In the genomic region with DNA sequence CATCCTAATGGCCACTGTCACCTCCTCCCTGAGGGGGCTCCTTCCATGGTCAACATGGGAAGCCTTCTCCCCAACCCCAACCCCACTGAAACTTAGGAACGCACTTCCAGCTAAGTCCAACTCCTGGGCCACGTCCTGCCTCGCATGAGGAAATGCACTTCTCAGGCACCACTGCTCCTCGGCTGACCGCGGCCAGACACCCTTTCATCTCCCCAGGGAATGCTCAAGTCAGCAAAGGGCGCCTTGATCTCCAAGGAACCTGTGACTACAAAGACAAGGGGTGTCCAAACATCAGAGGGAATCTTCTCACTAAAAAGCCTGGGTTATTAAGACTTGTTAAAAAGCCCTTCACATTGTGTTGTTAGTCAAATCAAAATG, we compare ENCODE assay signal across 28 cellular contexts.
DNase-seq lines count a peak whose midpoint lies in the region; ATAC-seq, FAIRE-seq and TF ChIP-seq lines count a peak whose summit lies in the region.
"Had no signal": no experiment of that assay in that cellular context is flagged by ENCODE, and none has a peak within 500 bp of the region (broad histone marks: within the 10 kb centered on the region; RNA-seq: fewer than 3 reads in every experiment).

No MANE protein-coding gene starts in this region.

- H3K9me3 ChIP-seq in BLaER1 = no peaks in the 10 kb centered on the region
- no peaks in the 10 kb centered on the region for H3K9me3 ChIP-seq in IMR-90 (ENCODE audit: control insufficient read depth, insufficient read depth, low read length)
- no peaks in the 10 kb centered on the region for H3K9me3 ChIP-seq in mesodermal cell (ENCODE audit: control insufficient read depth, low read length)
- H3K9me3 ChIP-seq in CD4-positive, alpha-beta T cell (ENCODE audit: control insufficient read depth, low read length) = no peaks in the 10 kb centered on the region
- H3K9me3 ChIP-seq: BE2C, SK-N-SH had no signal

- H3K9me1 ChIP-seq in IMR-90 (ENCODE audit: insufficient read depth, low read length) = peaks cover 3% of the 10 kb centered on the region; the same call in 1 of the 2 replicates

- H3K9ac ChIP-seq in BLaER1 (no peak overlapping the region), IMR-90 (ENCODE audit: low read depth, low read length) (no peak overlapping the region)
- H3K9ac ChIP-seq: SK-N-SH had no signal

- H2AK9ac ChIP-seq in IMR-90 (replicated peaks; ENCODE audit: low read depth, low read length, poor library complexity) = peak overlapping the region; percentile 73

- no peaks in the 10 kb centered on the region for H3K4me1 Mint-ChIP-seq in CD4-positive, alpha-beta T cell (ENCODE audit: low read depth)
- H3K4me1 Mint-ChIP-seq: CD4-positive, CD25-positive, alpha-beta regulatory T cell had no signal

- no peak for TF ChIP-seq CTCF in IMR-90 (conservative IDR thresholded peaks at IDR 0.05; ENCODE audit: low read depth, low read length)
- TF ChIP-seq CTCF in CD4-positive, alpha-beta T cell (IDR thresholded peaks at IDR 0.05) = no peak

- TF ChIP-seq RAD21 in IMR-90 (IDR thresholded peaks at IDR 0.05; ENCODE audit: low read length) = no peak

- H3K4me1 ChIP-seq in BLaER1 = peaks cover 47% of the 10 kb centered on the region
- H3K4me1 ChIP-seq in IMR-90 (ENCODE audit: control insufficient read depth, insufficient read depth, low read length) = no peaks in the 10 kb centered on the region
- H3K4me1 ChIP-seq in mesodermal cell (ENCODE audit: control insufficient read depth, insufficient read depth, low read length, poor library complexity, severe bottlenecking) = peaks cover 14% of the 10 kb centered on the region
- H3K4me1 ChIP-seq: BE2C had no signal

- H3K4ac ChIP-seq in IMR-90 (ENCODE audit: low read depth, low read length) = no peak overlapping the region

- H4K20me1 ChIP-seq in BLaER1 (no peaks in the 10 kb centered on the region), IMR-90 (ENCODE audit: insufficient read depth, low read length) (no peaks in the 10 kb centered on the region)

- POLR2A ChIA-PET in IMR-90 (lab: Charles Lee; ENCODE audit: unreplicated experiment) = no interaction called here
- POLR2A ChIA-PET in CD4-positive, alpha-beta T cell (lab: Charles Lee) = no interaction called here

- no peaks in the 10 kb centered on the region for H3K36me3 Mint-ChIP-seq in CD4-positive, alpha-beta T cell (ENCODE audit: low read depth)
- H3K36me3 Mint-ChIP-seq: CD4-positive, CD25-positive, alpha-beta regulatory T cell had no signal

- no peak for TF ChIP-seq POLR2A in IMR-90 (IDR thresholded peaks at IDR 0.05; ENCODE audit: low read depth, low read length)

- H3K27me3 ChIP-seq in BLaER1 (no peaks in the 10 kb centered on the region), IMR-90 (ENCODE audit: control insufficient read depth, insufficient read depth, low read length) (peaks cover 9% of the 10 kb centered on the region)
- no peaks in the 10 kb centered on the region for H3K27me3 ChIP-seq in CD4-positive, alpha-beta T cell (ENCODE audit: control insufficient read depth, insufficient read depth, low read length)
- H3K27me3 ChIP-seq: BE2C had no signal

- H3K27me3 Mint-ChIP-seq in CD4-positive, alpha-beta T cell = peaks cover 10% of the 10 kb centered on the region

- no peak overlapping the region for H3K56ac ChIP-seq in IMR-90 (ENCODE audit: extremely low read depth, insufficient read depth, low read length)

- H2AFZ ChIP-seq in IMR-90 (replicated peaks; ENCODE audit: low read length, poor library complexity) = peak overlapping the region; percentile 5

- H3K9me3 Mint-ChIP-seq in CD4-positive, alpha-beta T cell = no peaks in the 10 kb centered on the region
- H3K9me3 Mint-ChIP-seq: CD4-positive, CD25-positive, alpha-beta regulatory T cell had no signal

- dilution Hi-C loops in IMR-90 (cut with HindIII; ENCODE audit: low sequenced_read_pairs, unreplicated experiment) = no loop called here

- H3K79me1 ChIP-seq in IMR-90 (ENCODE audit: low read depth in 1 of 2, low read length in 2 of 2) = no peaks in the 10 kb centered on the region

- H2BK20ac ChIP-seq in IMR-90 (ENCODE audit: low read depth, low read length) = no peak overlapping the region

- no peaks in the 10 kb centered on the region for H3K36me3 ChIP-seq in BLaER1
- no peaks in the 10 kb centered on the region for H3K36me3 ChIP-seq in IMR-90 (ENCODE audit: control insufficient read depth, insufficient read depth, low read length)
- peaks cover 9% of the 10 kb centered on the region for H3K36me3 ChIP-seq in mesodermal cell (ENCODE audit: control insufficient read depth, insufficient read depth, low read length)
- H3K36me3 ChIP-seq: BE2C had no signal

- H2BK15ac ChIP-seq in IMR-90 (ENCODE audit: low read depth, low read length) = no peak overlapping the region

- H4K5ac ChIP-seq in IMR-90 (ENCODE audit: low read depth, low read length) = no peak overlapping the region

- DNase-seq in IMR-90 = no peak
- peak; percentile 70 for DNase-seq in glomerular visceral epithelial cell (ENCODE audit: extremely low spot score)
- DNase-seq in central memory CD4-positive, alpha-beta T cell = no peak
- DNase-seq in HuH-7.5 (ENCODE audit: low spot score) = no peak
- DNase-seq in CD4-positive, alpha-beta T cell = no peak
- DNase-seq in urothelium cell line (ENCODE audit: low spot score) = no peak
- DNase-seq: 8988T; ACHN; BE2C; CD4-positive, CD25-positive, alpha-beta regulatory T cell; GDM1; Karpas-422; NCI-H1092; NCI-H1417 treated with DMSO at 0.1 percent for 48 hours; NCI-H1694 treated with DMSO at 0.1 percent for 48 hours; NCI-H2081; NCI-H2171; NCI-H226; NCI-H510A; NCI-H69; SHP77 treated with DMSO at 0.1 percent for 48 hours; SK-N-SH; SW 1271 had no signal

- H3K18ac ChIP-seq in IMR-90 (ENCODE audit: low read depth, low read length) = no peak overlapping the region

- H2BK120ac ChIP-seq in IMR-90 (ENCODE audit: low read depth, low read length) = no peak overlapping the region

- no peak overlapping the region for H3K23ac ChIP-seq in IMR-90 (ENCODE audit: low read depth, low read length)

- H3K27ac Mint-ChIP-seq in CD4-positive, alpha-beta T cell = no peak overlapping the region
- H3K27ac Mint-ChIP-seq: CD4-positive, CD25-positive, alpha-beta regulatory T cell had no signal

- WGBS in IMR-90 (ENCODE audit: extremely low coverage in 2 of 2, insufficient read length in 1 of 2), 2 experiments = no CpG with 5 or more reads among the region's 7 CpGs
- 35 to 65% methylated on average over 5 to 7 of the region's 7 CpGs for WGBS in mesodermal cell (ENCODE audit: insufficient coverage in 2 of 2), 2 experiments

- H3K14ac ChIP-seq in IMR-90 (replicated peaks; ENCODE audit: low read depth, low read length) = no peak overlapping the region

- H3K4me3 ChIP-seq in BLaER1 (no peak overlapping the region), IMR-90 (ENCODE audit: insufficient read depth, low read depth, low read length) (no peak overlapping the region), mesodermal cell (ENCODE audit: extremely low read depth, insufficient read depth, low read length, poor library complexity, severe bottlenecking) (no peak overlapping the region)
- H3K4me3 ChIP-seq: GM12878 had no signal

- no peak for FAIRE-seq in urothelium cell line (lab: Jason Lieb, UNC)
- FAIRE-seq: D721Med, GM12878, H54 had no signal

- H3K27ac ChIP-seq in BLaER1 = no peak overlapping the region
- H3K27ac ChIP-seq in IMR-90 (ENCODE audit: insufficient read depth, low read length) = no peak overlapping the region
- peak overlapping the region; percentile 51 for H3K27ac ChIP-seq in mesodermal cell (ENCODE audit: low read depth, low read length, severe bottlenecking)
- no peak overlapping the region for H3K27ac ChIP-seq in CD4-positive, alpha-beta T cell (ENCODE audit: low read depth, low read length)

- H3K4me2 ChIP-seq in BLaER1 (peak overlapping the region; percentile 39), IMR-90 (ENCODE audit: low read depth, low read length) (no peak overlapping the region)
- H3K4me2 ChIP-seq: SK-N-SH had no signal

- CTCF ChIA-PET in IMR-90 (lab: Yijun Ruan, JAX) = no interaction called here
- CTCF ChIA-PET in CD4-positive, alpha-beta T cell (lab: Charles Lee) = no interaction called here

- H2AK5ac ChIP-seq in IMR-90 (ENCODE audit: low read depth, low read length) = no peak overlapping the region

- no TSS peak for BruUV-seq in IMR-90 (replicated peaks; lab: Mats Ljungman, UMichigan)

- in situ Hi-C loops in IMR-90 (cut with MboI; ENCODE audit: low sequenced_read_pairs) = no loop called here

- H2BK5ac ChIP-seq in IMR-90 (ENCODE audit: low read depth, low read length, poor library complexity, severe bottlenecking) = no peak overlapping the region

- H3K4me3 Mint-ChIP-seq in CD4-positive, alpha-beta T cell = no peak overlapping the region
- H3K4me3 Mint-ChIP-seq: CD4-positive, CD25-positive, alpha-beta regulatory T cell had no signal

- H4K91ac ChIP-seq in IMR-90 (ENCODE audit: insufficient read depth, low read depth, low read length) = no peak overlapping the region

- no peak for ATAC-seq in IMR-90 (ENCODE audit: low read depth)
- ATAC-seq in CD4-positive, alpha-beta T cell (ENCODE audit: poor library complexity) = no peak
- ATAC-seq: GM12878 had no signal

- intact Hi-C loops in IMR-90 (cut with micrococcal nuclease) = no loop called here
- intact Hi-C loops in CD4-positive, alpha-beta T cell (cut with DNase I, micrococcal nuclease) = no loop called here

- H4K8ac ChIP-seq in IMR-90 (ENCODE audit: low read depth in 2 of 2, low read length in 2 of 2) = no peak overlapping the region

TF ChIP-seq in IMR-90, 13 proteins besides CTCF, POLR2A, EP300 and RAD21 (continues in another document):
- TF ChIP-seq CHD1 (IDR thresholded peaks at IDR 0.05; ENCODE audit: low read depth, low read length) (no peak), FOS (IDR thresholded peaks at IDR 0.05; ENCODE audit: low read depth, low read length) (no peak), NFE2L2 (IDR thresholded peaks at IDR 0.05; ENCODE audit: low read depth, low read length) (no peak), RCOR1 (IDR thresholded peaks at IDR 0.05; ENCODE audit: insufficient replicate concordance, low read length) (no peak), BHLHE40 (IDR thresholded peaks at IDR 0.05; ENCODE audit: low read depth, low read length) (no peak), SMC3 (IDR thresholded peaks at IDR 0.05; ENCODE audit: low read depth, low read length) (no peak), MXI1 (IDR thresholded peaks at IDR 0.05; ENCODE audit: borderline replicate concordance, low read depth, low read length) (no peak), CEBPB (IDR thresholded peaks at IDR 0.05; ENCODE audit: low read depth, low read length) (no peak)
- TF ChIP-seq, protein P1, sequence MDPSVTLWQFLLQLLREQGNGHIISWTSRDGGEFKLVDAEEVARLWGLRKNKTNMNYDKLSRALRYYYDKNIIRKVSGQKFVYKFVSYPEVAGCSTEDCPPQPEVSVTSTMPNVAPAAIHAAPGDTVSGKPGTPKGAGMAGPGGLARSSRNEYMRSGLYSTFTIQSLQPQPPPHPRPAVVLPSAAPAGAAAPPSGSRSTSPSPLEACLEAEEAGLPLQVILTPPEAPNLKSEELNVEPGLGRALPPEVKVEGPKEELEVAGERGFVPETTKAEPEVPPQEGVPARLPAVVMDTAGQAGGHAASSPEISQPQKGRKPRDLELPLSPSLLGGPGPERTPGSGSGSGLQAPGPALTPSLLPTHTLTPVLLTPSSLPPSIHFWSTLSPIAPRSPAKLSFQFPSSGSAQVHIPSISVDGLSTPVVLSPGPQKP (IDR thresholded peaks at IDR 0.05; ENCODE audit: borderline replicate concordance, low read depth, low read length) = no peak
